In genomic region chr14:20530771-20531571, GRCh38 we compare ENCODE assay signal across 8 cellular contexts.
DNase-seq lines count a peak whose midpoint lies in the region; ATAC-seq and FAIRE-seq lines count a peak whose summit lies in the region.

No MANE protein-coding gene starts in this region.

- DNase-seq in NCI-H128 (lab: John Stamatoyannopoulos, UW; ENCODE audit: unreplicated experiment) (peak; percentile 15), T-helper 2 cell (peak; percentile 22 to 79 (median 58)), amniotic stem cell (lab: John Stamatoyannopoulos, UW) (peak; percentile 27), hypothalamus (lab: John Stamatoyannopoulos, UW) (peak in 28 of 51 donors; percentile 1 to 60 (median 16)), smooth muscle cell of the brain vasculature (ENCODE audit: low read depth, low spot score) (peak; percentile 52)

- ATAC-seq in GM18502 (IDR thresholded peaks at IDR 0.05; ENCODE audit: poor library complexity, unreplicated experiment) (peak; percentile 57), HG03457 (IDR thresholded peaks at IDR 0.05; ENCODE audit: unreplicated experiment) (no peak)

- FAIRE-seq in A204.1 (lab: Jason Lieb, UNC) = peak; percentile 74
